17 cellular contexts compared by ENCODE assay signal in the genomic region with DNA sequence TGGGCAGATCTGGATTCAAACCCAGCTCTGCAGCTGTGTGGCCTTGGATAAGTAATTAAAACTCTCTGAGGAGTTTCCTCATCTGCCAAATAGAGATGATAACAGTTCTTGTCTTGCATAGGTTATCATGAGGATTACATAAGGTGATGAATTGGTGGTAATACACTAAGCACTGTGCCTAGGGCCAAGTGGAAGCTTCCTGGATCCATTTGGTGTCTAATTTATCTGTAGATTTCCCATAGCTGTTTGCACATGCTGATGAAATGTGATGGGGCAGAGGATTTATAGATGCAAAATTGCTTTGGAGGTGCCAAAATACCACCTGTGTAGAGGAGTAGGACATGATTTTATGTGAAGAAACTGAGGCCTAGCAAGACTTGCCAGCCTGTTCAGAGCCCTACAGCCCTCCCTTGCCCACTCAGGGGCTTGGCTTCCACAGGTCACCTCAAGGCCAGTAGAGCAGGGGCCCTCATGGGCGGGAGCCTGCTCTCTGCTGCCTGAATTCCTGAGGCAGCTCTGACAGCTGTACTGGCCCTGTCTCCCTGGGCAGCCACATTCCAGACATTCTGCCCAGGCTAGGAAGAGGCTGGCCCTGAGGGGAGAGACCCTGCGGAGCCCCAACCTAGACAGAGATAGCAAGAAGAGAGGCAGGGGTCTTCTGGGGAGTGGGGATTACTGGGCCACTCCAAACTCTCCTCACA. TPM values are rescaled to one million over a fixed set of nuclear protein-coding genes. Genes with fewer than 3 reads are reported as not detected.
DNase-seq lines count a peak whose midpoint lies in the region; ATAC-seq, FAIRE-seq and TF ChIP-seq lines count a peak whose summit lies in the region.
"Had no signal": no experiment of that assay in that cellular context is flagged by ENCODE, and none has a peak within 500 bp of the region (broad histone marks: within the 10 kb centered on the region; RNA-seq: fewer than 3 reads in every experiment).

No MANE protein-coding gene starts in this region.

- H3K27me3 ChIP-seq in pancreas (no peaks in the 10 kb centered on the region), adrenal gland (no peaks in the 10 kb centered on the region)

- H3K4me3 ChIP-seq in pancreas (no peak overlapping the region), coronary artery (no peak overlapping the region), adrenal gland (no peak overlapping the region)

- WGBS in pancreas, 2 donors: 63 to 66% methylated on average over 2 of the region's 2 CpGs
- 79 to 84% (median 82%) methylated on average over 2 of the region's 2 CpGs; no CpG with 5 or more reads in 1 of the 4 donors for WGBS in adrenal gland, 4 donors

- H3K4me1 ChIP-seq in pancreas: no peaks in the 10 kb centered on the region
- no peaks in the 10 kb centered on the region for H3K4me1 ChIP-seq in adrenal gland (replicated peaks in 1 of 2)

- no peak for TF ChIP-seq POLR2A in adrenal gland (IDR thresholded peaks at IDR 0.05)

- peak in 3 of 4 donors; percentile 18 to 50 (median 43) for ATAC-seq in pancreas
- ATAC-seq: stimulated activated naive CD8-positive, alpha-beta T cell treated with anti-CD3 and anti-CD28 coated beads, Interleukin-15, Interleukin-2, amounts not matched to agents 100 U/mL and 50 U/mL, for 24 hours had no signal

- H3K27ac ChIP-seq in pancreas (no peak overlapping the region), coronary artery (no peak overlapping the region), adrenal gland (no peak overlapping the region)
- H3K27ac ChIP-seq: WERI-Rb-1 had no signal

- DNase-seq in ELF-1 (ENCODE audit: low read depth, low spot score) (peak; percentile 89), amniotic epithelial cell (ENCODE audit: low read depth) (peak; percentile 21), hepatic stellate cell (ENCODE audit: low spot score) (peak; percentile 37), pancreas (no peak), NCI-H2171 (lab: John Stamatoyannopoulos, UW) (no peak), coronary artery (ENCODE audit: low spot score) (no peak), adrenal gland (no peak)
- no peak for DNase-seq in activated naive CD4-positive, alpha-beta T cell treated with anti-CD3 and anti-CD28 coated beads, Interleukin-2, amount 50 U/mL, for 16 hours
- DNase-seq: activated naive CD8-positive, alpha-beta T cell treated with anti-CD3 and anti-CD28 coated beads, Interleukin-2, amount 10 ng/mL, durations not matched to agents 7 days and 5 days; effector CD4-positive, alpha-beta T cell; HFFc6; NCI-H1436; SIG-M5; stimulated activated naive CD8-positive, alpha-beta T cell treated with anti-CD3 and anti-CD28 coated beads, Interleukin-15, Interleukin-2, amounts not matched to agents 100 U/mL and 50 U/mL, for 24 hours; WERI-Rb-1 had no signal

- no peaks in the 10 kb centered on the region for H3K9me3 ChIP-seq in pancreas
- no peaks in the 10 kb centered on the region for H3K9me3 ChIP-seq in adrenal gland (replicated peaks in 1 of 3)

- intact Hi-C loops in pancreas (cut with DNase I): no loop called here
- intact Hi-C loops in adrenal gland (cut with DNase I): no loop called here

- TF ChIP-seq CTCF in pancreas (IDR thresholded peaks at IDR 0.05) (no peak), coronary artery (IDR thresholded peaks at IDR 0.05) (no peak), adrenal gland (IDR thresholded peaks at IDR 0.05) (no peak)

- no peak for FAIRE-seq in pancreas (lab: Jason Lieb, UNC)
- FAIRE-seq: frontal cortex had no signal

- H3K36me3 ChIP-seq in pancreas: no peaks in the 10 kb centered on the region
- H3K36me3 ChIP-seq in adrenal gland (replicated peaks in 1 of 2): no peaks in the 10 kb centered on the region
- H3K36me3 ChIP-seq: WERI-Rb-1 had no signal

RNA-seq across cellular contexts. Expression of gene FAT2, which starts 5.9 kb away (rescaled TPM):
- under 1 TPM in 3 of 6 donors, not detected in 3; under 0.01 to 0.06 (median 0.06) TPM for total RNA-seq in pancreas
- under 1 TPM in 1 of 2 donors, not detected in 1; under 0.01 TPM for polyA plus RNA-seq in pancreas
- total RNA-seq in adrenal gland: under 1 TPM in 2 of 8 donors, not detected in 6; under 0.01 to 0.03 TPM
- under 1 TPM in 2 of 3 donors, not detected in 1; under 0.01 to 0.08 TPM for polyA plus RNA-seq in adrenal gland
- total RNA-seq: activated naive CD8-positive, alpha-beta T cell treated with anti-CD3 and anti-CD28 coated beads, Interleukin-2, amount 10 ng/mL, durations not matched to agents 7 days and 5 days; HFFc6 had no signal
- polyA plus RNA-seq: CD14-positive monocyte had no signal

Comparison
In these comparisons a context has a peak if more than half of its experiments do, and no peak if none do; other contexts are left out.
1. DNase-seq: peak in ELF-1 (single experiment), amniotic epithelial cell (single experiment) and hepatic stellate cell (single experiment); none in pancreas (0 of 6), NCI-H2171 (single experiment), activated naive CD4-positive, alpha-beta T cell treated with anti-CD3 and anti-CD28 coated beads, Interleukin-2, amount 50 U/mL, for 16 hours (single experiment), coronary artery (single experiment) and adrenal gland (0 of 7).